ENCODE assay signal across 11 cellular contexts in the genomic region with DNA sequence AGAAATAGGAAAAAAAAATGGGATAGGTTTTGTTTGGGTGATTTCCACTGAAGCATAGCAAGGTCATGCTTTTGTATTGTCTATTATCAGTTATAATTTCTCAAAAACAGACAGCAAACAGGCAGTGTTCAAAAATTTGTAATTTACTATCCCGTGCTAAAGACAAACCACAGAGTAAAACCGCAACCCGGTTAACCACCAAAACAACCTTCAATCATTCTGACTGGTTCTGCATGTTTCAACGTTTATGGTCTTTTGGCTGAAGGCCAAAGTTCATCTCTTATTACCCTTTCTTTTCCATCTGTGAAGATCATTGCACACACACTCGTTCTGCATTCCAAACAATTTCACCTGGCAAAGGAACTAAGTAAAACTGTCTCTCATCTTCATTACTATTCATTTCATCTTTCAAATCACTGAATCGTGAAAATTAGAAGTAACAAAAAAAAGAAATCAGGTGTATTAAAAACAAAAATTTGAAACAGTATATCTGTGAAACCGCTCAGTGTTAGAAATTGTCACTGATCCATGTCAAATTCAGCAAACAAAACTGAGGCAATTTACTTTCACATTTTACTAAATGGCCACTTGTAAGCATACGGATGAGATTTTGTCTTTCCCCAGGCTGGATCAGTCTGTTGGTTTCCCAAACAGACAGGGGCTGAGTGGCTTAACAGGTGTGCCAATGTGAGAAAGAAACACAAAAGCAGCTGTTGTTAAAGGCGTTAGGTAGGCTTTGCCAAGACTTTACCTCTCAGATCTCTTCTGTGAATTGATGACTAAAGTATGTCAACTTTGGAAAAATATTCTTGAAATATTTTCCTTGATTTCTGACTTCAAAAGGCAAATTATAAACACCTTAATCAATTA.
DNase-seq lines count a peak whose midpoint lies in the region; ATAC-seq and TF ChIP-seq lines count a peak whose summit lies in the region.
"Had no signal": no experiment of that assay in that cellular context is flagged by ENCODE, and none has a peak within 500 bp of the region (broad histone marks: within the 10 kb centered on the region; RNA-seq: fewer than 3 reads in every experiment).

No MANE protein-coding gene starts in this region.

- no peak for TF ChIP-seq CTCF in heart right ventricle (IDR thresholded peaks at IDR 0.05)

- no peaks in the 10 kb centered on the region for H3K36me3 ChIP-seq in heart right ventricle
- H3K36me3 ChIP-seq: cardiac muscle cell, right atrium auricular region, SJSA1 had no signal

- DNase-seq in HEK293T (ENCODE audit: extremely low spot score) (peak; percentile 70), NCI-H146 treated with DMSO at 0.1 percent for 48 hours (lab: John Stamatoyannopoulos, UW; ENCODE audit: unreplicated experiment) (peak; percentile 76), NOMO-1 (lab: John Stamatoyannopoulos, UW; ENCODE audit: unreplicated experiment in 2 of 2) (peak; percentile 31 to 66), glomerular visceral epithelial cell (ENCODE audit: extremely low spot score) (peak; percentile 30), heart right ventricle (no peak), T-helper 9 cell (no peak), RKO (ENCODE audit: low spot score) (no peak)

- H3K9me3 ChIP-seq in heart right ventricle: no peaks in the 10 kb centered on the region
- H3K9me3 ChIP-seq: right atrium auricular region, SJSA1 had no signal

- ATAC-seq in heart right ventricle (no peak), GM21529 (IDR thresholded peaks at IDR 0.05; ENCODE audit: unreplicated experiment) (no peak)

- WGBS in heart right ventricle, 2 donors: 59 to 60% methylated on average over 9 of the region's 9 CpGs

- POLR2A ChIA-PET in HEK293T (lab: Yijun Ruan, JAX): no interaction called here

- no peaks in the 10 kb centered on the region for H3K4me1 ChIP-seq in heart right ventricle
- H3K4me1 ChIP-seq: right atrium auricular region, SJSA1 had no signal

- H3K4me3 ChIP-seq in heart right ventricle: no peak overlapping the region
- H3K4me3 ChIP-seq: cardiac muscle cell, right atrium auricular region, SJSA1 had no signal

- H3K27ac ChIP-seq in heart right ventricle: no peak overlapping the region
- H3K27ac ChIP-seq: cardiac muscle cell, right atrium auricular region, SJSA1 had no signal

- intact Hi-C loops in heart right ventricle (cut with DNase I): loop anchor here in 1 of 10 donors (10.0 kb wide), 1 partner anchor 61 kb away; no protein-coding TSS in a partner anchor

- CTCF ChIA-PET in HEK293T (lab: Yijun Ruan, JAX): interaction anchor here (1.2 kb wide), 1 partner anchor 527 kb away, joined by 3 read pairs; no protein-coding TSS in a partner anchor

- no peaks in the 10 kb centered on the region for H3K27me3 ChIP-seq in heart right ventricle
- H3K27me3 ChIP-seq: cardiac muscle cell, right atrium auricular region, SJSA1 had no signal

TF ChIP-seq in HEK293T, 16 proteins besides CTCF, POLR2A, EP300 and RAD21:
- no peak for TF ChIP-seq SUZ12 (IDR thresholded peaks at IDR 0.05)
- TF ChIP-seq NFRKB (IDR thresholded peaks at IDR 0.05): no peak
- peak; percentile 100 for TF ChIP-seq CTBP1 (IDR thresholded peaks at IDR 0.05; ENCODE audit: borderline replicate concordance)
- TF ChIP-seq BHLHE40 (IDR thresholded peaks at IDR 0.05; ENCODE audit: borderline replicate concordance): 0 out of 2 replicates have a peak, but pooled peaks have one; percentile 24
- peak; percentile 62; the same call in 1 of the 2 replicates for TF ChIP-seq ZNF384 (IDR thresholded peaks at IDR 0.05)
- TF ChIP-seq TARDBP (IDR thresholded peaks at IDR 0.05): 0 out of 2 replicates have a peak, but pooled peaks have one; percentile 18
- peak; percentile 38; the same call in 1 of the 2 replicates for TF ChIP-seq FOXA1 (IDR thresholded peaks at IDR 0.05)
- TF ChIP-seq FOXK2 (IDR thresholded peaks at IDR 0.05): peak; percentile 33; the same call in 1 of the 2 replicates
- no peak for TF ChIP-seq L3MBTL2 (conservative IDR thresholded peaks at IDR 0.05)
- TF ChIP-seq LEF1 (IDR thresholded peaks at IDR 0.05; ENCODE audit: borderline replicate concordance): peak; percentile 77; the same call in 1 of the 2 replicates
- TF ChIP-seq, protein P1, sequence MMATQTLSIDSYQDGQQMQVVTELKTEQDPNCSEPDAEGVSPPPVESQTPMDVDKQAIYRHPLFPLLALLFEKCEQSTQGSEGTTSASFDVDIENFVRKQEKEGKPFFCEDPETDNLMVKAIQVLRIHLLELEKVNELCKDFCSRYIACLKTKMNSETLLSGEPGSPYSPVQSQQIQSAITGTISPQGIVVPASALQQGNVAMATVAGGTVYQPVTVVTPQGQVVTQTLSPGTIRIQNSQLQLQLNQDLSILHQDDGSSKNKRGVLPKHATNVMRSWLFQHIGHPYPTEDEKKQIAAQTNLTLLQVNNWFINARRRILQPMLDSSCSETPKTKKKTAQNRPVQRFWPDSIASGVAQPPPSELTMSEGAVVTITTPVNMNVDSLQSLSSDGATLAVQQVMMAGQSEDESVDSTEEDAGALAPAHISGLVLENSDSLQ (IDR thresholded peaks at IDR 0.05): peak; percentile 97
- TF ChIP-seq HDGF (IDR thresholded peaks at IDR 0.05; ENCODE audit: borderline replicate concordance): no peak
- no peak for TF ChIP-seq ELF4 (IDR thresholded peaks at IDR 0.05)
- no peak for TF ChIP-seq SP1 (IDR thresholded peaks at IDR 0.05)
- peak; percentile 100 for TF ChIP-seq ARNT (IDR thresholded peaks at IDR 0.05)
- TF ChIP-seq FOXM1 (IDR thresholded peaks at IDR 0.05; ENCODE audit: borderline replicate concordance): no peak

Comparison
In these comparisons a context has a peak if more than half of its experiments do, and no peak if none do; other contexts are left out.
1. DNase-seq: peak in HEK293T (single experiment), NCI-H146 treated with DMSO at 0.1 percent for 48 hours (single experiment), NOMO-1 (2 of 2) and glomerular visceral epithelial cell (single experiment); none in heart right ventricle (0 of 2), T-helper 9 cell (single experiment) and RKO (single experiment).